9 cellular contexts compared by ENCODE assay signal in genomic region chr11:59145534-59145933, GRCh38. TPM values are rescaled to one million over a fixed set of nuclear protein-coding genes. Genes with fewer than 3 reads are reported as not detected.
DNase-seq lines count a peak whose midpoint lies in the region; ATAC-seq and TF ChIP-seq lines count a peak whose summit lies in the region.
"Had no signal": no experiment of that assay in that cellular context is flagged by ENCODE, and none has a peak within 500 bp of the region (broad histone marks: within the 10 kb centered on the region; RNA-seq: fewer than 3 reads in every experiment).

No MANE protein-coding gene starts in this region.

- H3K4me1 ChIP-seq in left ventricle myocardium inferior: peaks cover 36% of the 10 kb centered on the region
- peaks cover 0 to 54% (median 19%) of the 10 kb centered on the region in 12 donors for H3K4me1 ChIP-seq in heart left ventricle
- peaks cover 21% of the 10 kb centered on the region for H3K4me1 ChIP-seq in upper lobe of right lung

- no peak for TF ChIP-seq CTCF in left ventricle myocardium inferior (IDR thresholded peaks at IDR 0.05; ENCODE audit: borderline replicate concordance)
- TF ChIP-seq CTCF in heart left ventricle (IDR thresholded peaks at IDR 0.05): no peak
- TF ChIP-seq CTCF in upper lobe of right lung (IDR thresholded peaks at IDR 0.05): no peak

- H3K27me3 Mint-ChIP-seq in T-helper 17 cell: no peaks in the 10 kb centered on the region

- no peak for ATAC-seq in heart left ventricle
- ATAC-seq in T-helper 17 cell: no peak
- ATAC-seq in upper lobe of right lung: no peak
- ATAC-seq in HG02763 (IDR thresholded peaks at IDR 0.05; ENCODE audit: unreplicated experiment): no peak
- ATAC-seq in HG03378 (IDR thresholded peaks at IDR 0.05; ENCODE audit: unreplicated experiment): no peak
- ATAC-seq in left colon: no peak

- intact Hi-C loops in left ventricle myocardium inferior (cut with micrococcal nuclease) (no loop called here), heart left ventricle (cut with DNase I) (loop anchor here in 1 of 10 donors (10.0 kb wide), 1 partner anchor 519 kb away; the partner anchor contains the start of gene PATL1), upper lobe of right lung (cut with DNase I) (no loop called here), left colon (cut with DNase I, micrococcal nuclease) (no loop called here)

- H3K27me3 ChIP-seq in left ventricle myocardium inferior (ENCODE audit: low read depth): no peaks in the 10 kb centered on the region
- H3K27me3 ChIP-seq in heart left ventricle: no peaks in the 10 kb centered on the region
- H3K27me3 ChIP-seq in upper lobe of right lung: no peaks in the 10 kb centered on the region

- H3K4me3 Mint-ChIP-seq in T-helper 17 cell: peak overlapping the region; percentile 99

- H3K36me3 ChIP-seq in left ventricle myocardium inferior (peaks cover 12% of the 10 kb centered on the region), heart left ventricle (peaks cover 0 to 28% (median 11%) of the 10 kb centered on the region in 9 donors), upper lobe of right lung (peaks cover 33% of the 10 kb centered on the region)

- no peak for DNase-seq in left ventricle myocardium inferior
- DNase-seq in heart left ventricle: no peak
- DNase-seq in T-helper 17 cell: no peak
- DNase-seq in upper lobe of right lung: no peak
- DNase-seq in left colon: no peak

- TF ChIP-seq POLR2A in heart left ventricle (IDR thresholded peaks at IDR 0.05): no peak

- H3K4me3 ChIP-seq in left ventricle myocardium inferior (peak overlapping the region; percentile 78), heart left ventricle (peak overlapping the region in 5 of 12 donors; percentile 67 to 89 (median 81)), iPS-18c (ENCODE audit: insufficient read depth, low read depth, low read length) (peak overlapping the region; percentile 57; the same call in 1 of the 2 replicates), upper lobe of right lung (peak overlapping the region; percentile 75)

- peak overlapping the region; percentile 90 for H3K27ac ChIP-seq in left ventricle myocardium inferior (replicated peaks)
- H3K27ac ChIP-seq in heart left ventricle: peak overlapping the region in 2 of 12 donors; percentile 89 to 97
- peak overlapping the region; percentile 89 for H3K27ac ChIP-seq in upper lobe of right lung

- H3K4me1 Mint-ChIP-seq in T-helper 17 cell: peaks cover 48% of the 10 kb centered on the region

- no peaks in the 10 kb centered on the region for H3K9me3 ChIP-seq in left ventricle myocardium inferior (replicated peaks)
- no peaks in the 10 kb centered on the region for H3K9me3 ChIP-seq in heart left ventricle
- no peaks in the 10 kb centered on the region for H3K9me3 ChIP-seq in T-helper 17 cell (ENCODE audit: control insufficient read depth, low read length, poor library complexity, severe bottlenecking)
- no peaks in the 10 kb centered on the region for H3K9me3 ChIP-seq in iPS-18c (ENCODE audit: control insufficient read depth, insufficient read depth, low read length)
- no peaks in the 10 kb centered on the region for H3K9me3 ChIP-seq in upper lobe of right lung

- H3K36me3 Mint-ChIP-seq in T-helper 17 cell (ENCODE audit: low read depth): no peaks in the 10 kb centered on the region

- WGBS in heart left ventricle, 4 donors: 75 to 81% (median 76%) methylated on average over 4 of the region's 4 CpGs

- peak overlapping the region; percentile 98 for H3K27ac Mint-ChIP-seq in T-helper 17 cell

RNA-seq across cellular contexts. Expression of gene FAM111A, which starts 2.9 kb away (rescaled TPM):
- total RNA-seq in left ventricle myocardium inferior (9.6 TPM), heart left ventricle (10 to 100 TPM in 3 of 9 donors, 1 to 10 TPM in 6; 4.1 to 38.3 (median 9.1) TPM), T-helper 17 cell (10 to 100 TPM; 60.5 to 63.6 TPM), upper lobe of right lung (60.9 TPM), left colon (10 to 100 TPM; 25.0 to 27.8 TPM)
- 1 to 10 TPM; 3.3 to 8.0 TPM for polyA plus RNA-seq in heart left ventricle

RNA-seq across cellular contexts. Expression of gene DTX4, which starts 26.4 kb away (rescaled TPM):
- total RNA-seq in left ventricle myocardium inferior (1.8 TPM), heart left ventricle (1 to 10 TPM in 8 of 9 donors, under 1 TPM in 1; 0.74 to 6.8 (median 2.1) TPM), T-helper 17 cell (1 to 10 TPM; 1.1 to 1.4 TPM), upper lobe of right lung (43.1 TPM), left colon (10 to 100 TPM; 58.4 to 62.4 TPM)
- polyA plus RNA-seq in heart left ventricle: 1 to 10 TPM in 1 of 2 donors, under 1 TPM in 1; 0.76 to 1.1 TPM

RNA-seq across cellular contexts. Expression of gene FAM111B, which starts 38.5 kb away (rescaled TPM):
- total RNA-seq in left ventricle myocardium inferior: 1.1 TPM
- total RNA-seq in heart left ventricle: 1 to 10 TPM in 1 of 9 donors, under 1 TPM in 5, not detected in 3; 0.28 to 4.8 (median 0.41) TPM
- under 1 TPM in 1 of 2 donors, not detected in 1; 0.18 TPM for polyA plus RNA-seq in heart left ventricle
- 1 to 10 TPM; 1.4 to 2.0 TPM for total RNA-seq in T-helper 17 cell
- total RNA-seq in upper lobe of right lung: 0.87 TPM
- 1 to 10 TPM; 2.3 to 5.7 TPM for total RNA-seq in left colon

RNA-seq across cellular contexts. Expression of gene GLYATL1B, which starts 59.4 kb away (rescaled TPM):
- total RNA-seq in left ventricle myocardium inferior (not detected), heart left ventricle (not detected), T-helper 17 cell (not detected), upper lobe of right lung (not detected), left colon (not detected)
- polyA plus RNA-seq in heart left ventricle: not detected
- total RNA-seq: NCI-H460 had no signal
